In the genomic region with DNA sequence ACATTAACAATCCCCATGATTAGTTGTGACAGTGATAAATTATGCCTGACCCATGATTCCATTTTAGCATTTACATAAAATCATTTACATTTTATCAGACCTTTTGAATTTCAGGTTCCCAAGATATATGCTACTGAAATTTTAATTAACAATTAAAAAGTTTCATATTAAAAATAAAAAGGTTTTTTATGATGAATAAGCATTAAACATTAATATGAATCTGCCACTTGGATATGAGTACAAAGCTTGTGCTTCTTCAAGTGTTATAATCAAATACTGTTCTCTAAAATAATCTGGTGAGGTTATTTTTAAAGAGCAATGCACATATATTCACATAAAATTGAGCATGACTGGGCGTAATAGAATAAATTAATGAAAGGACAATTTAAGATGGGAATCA, we compare ENCODE assay signal across 27 cellular contexts.
"Had no signal": no experiment of that assay in that cellular context is flagged by ENCODE, and none has a peak within 500 bp of the region (broad histone marks: within the 10 kb centered on the region; RNA-seq: fewer than 3 reads in every experiment).

No MANE protein-coding gene starts in this region.

- ATAC-seq: effector memory CD8-positive, alpha-beta T cell; esophagus mucosa; gastrocnemius medialis; gastroesophageal sphincter; heart left ventricle; heart right ventricle had no signal

- H3K27me3 ChIP-seq: colonic mucosa, dorsolateral prefrontal cortex, esophagus muscularis mucosa, esophagus squamous epithelium, gastrocnemius medialis, gastroesophageal sphincter, heart left ventricle, heart right ventricle had no signal

- H3K4me3 ChIP-seq: colonic mucosa, coronary artery, dorsolateral prefrontal cortex, esophagus muscularis mucosa, esophagus squamous epithelium, gastrocnemius medialis, gastroesophageal sphincter, heart left ventricle, heart right ventricle had no signal

- DNase-seq: colonic mucosa; cortex of kidney; dermis blood vessel endothelial cell; dorsolateral prefrontal cortex; effector CD4-positive, alpha-beta T cell; effector CD8-positive, alpha-beta T cell; effector memory CD4-positive, alpha-beta T cell; effector memory CD8-positive, alpha-beta T cell; endodermal cell; erythroblast; esophagus squamous epithelium; foreskin fibroblast; foreskin melanocyte; gastrocnemius medialis; glutamatergic neuron; head of caudate nucleus; heart left ventricle; heart right ventricle had no signal

- FAIRE-seq: colon, endometrium, endothelial cell of umbilical vein, frontal cortex had no signal

- H3K9me3 ChIP-seq: colonic mucosa, esophagus muscularis mucosa, esophagus squamous epithelium, gastrocnemius medialis, gastroesophageal sphincter, heart right ventricle had no signal

- H3K4me1 ChIP-seq: colonic mucosa, esophagus muscularis mucosa, esophagus squamous epithelium, gastrocnemius medialis, gastroesophageal sphincter, heart left ventricle, heart right ventricle had no signal

- H3K36me3 ChIP-seq: colonic mucosa, esophagus muscularis mucosa, esophagus squamous epithelium, gastrocnemius medialis, gastroesophageal sphincter, heart left ventricle, heart right ventricle had no signal

- H3K27ac ChIP-seq: colonic mucosa, coronary artery, dorsolateral prefrontal cortex, epithelial cell of prostate, esophagus muscularis mucosa, esophagus squamous epithelium, gastrocnemius medialis, gastroesophageal sphincter, heart left ventricle, heart right ventricle had no signal
